Comparison of ENCODE assay signal across 29 cellular contexts in the genomic region with DNA sequence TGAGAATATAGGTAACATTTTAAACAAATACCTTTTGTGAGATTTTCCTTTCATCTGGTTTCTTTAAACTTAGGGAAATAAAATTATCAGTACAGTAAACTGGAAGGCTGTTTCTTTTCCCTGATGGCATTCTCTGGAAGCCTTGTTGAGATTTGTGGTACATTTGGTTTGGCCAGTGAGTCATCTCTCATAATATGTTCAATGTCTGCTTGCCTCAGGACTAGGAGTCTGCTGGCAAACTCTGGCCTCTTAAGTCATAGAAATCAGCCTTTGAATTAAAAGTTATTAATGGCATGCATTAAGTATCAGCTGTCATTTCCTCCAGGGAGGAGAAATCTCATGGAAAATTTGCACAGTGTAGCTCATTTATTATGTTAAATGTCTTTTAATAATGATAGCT.
DNase-seq lines count a peak whose midpoint lies in the region; ATAC-seq and TF ChIP-seq lines count a peak whose summit lies in the region.
"Had no signal": no experiment of that assay in that cellular context is flagged by ENCODE, and none has a peak within 500 bp of the region (broad histone marks: within the 10 kb centered on the region; RNA-seq: fewer than 3 reads in every experiment).

No MANE protein-coding gene starts in this region.

- no peak overlapping the region for H3K27ac Mint-ChIP-seq in neural progenitor cell
- H3K27ac Mint-ChIP-seq: activated CD8-positive, alpha-beta memory T cell treated with anti-CD3 and anti-CD28 coated beads, Interleukin-2, amount 10 ng/mL, durations not matched to agents 7 days and 5 days; activated naive CD8-positive, alpha-beta T cell treated with anti-CD3 and anti-CD28 coated beads, Interleukin-2, amount 50 U/mL, for 24 hours; naive thymus-derived CD4-positive, alpha-beta T cell; stimulated activated memory B cell treated with anti-CD40 and anti-IgM and Interleukin-4, amounts not matched to agents 10 μg/mL and 1 μg/mL and 100 μg/mL, for 72 hours; T-helper 17 cell had no signal

- H2AFZ ChIP-seq in neural progenitor cell (replicated peaks) = no peak overlapping the region

- POLR2A ChIA-PET in RWPE1 (lab: Yijun Ruan, JAX; ENCODE audit: low non-redundant PET) = no interaction called here

- H3K4me3 ChIP-seq in BLaER1 treated with 17β-estradiol and CSF1 and Interleukin-3, amounts not matched to agents 10 nM and 100 nM = peak overlapping the region in 2 of 10 experiments; percentile 19 to 42; a peak in 2 of 20 replicates
- no peak overlapping the region for H3K4me3 ChIP-seq in SJCRH30
- H3K4me3 ChIP-seq in epithelial cell of esophagus (ENCODE audit: low read length) = no peak overlapping the region
- H3K4me3 ChIP-seq in neural progenitor cell = no peak overlapping the region
- H3K4me3 ChIP-seq: psoas muscle, transverse colon had no signal

- no peaks in the 10 kb centered on the region for H3K9me3 Mint-ChIP-seq in neural progenitor cell
- H3K9me3 Mint-ChIP-seq: activated naive CD8-positive, alpha-beta T cell treated with anti-CD3 and anti-CD28 coated beads, Interleukin-2, amount 50 U/mL, for 24 hours; activated T-cell treated with anti-CD3 and anti-CD28 coated beads, Interleukin-2, amount 50 U/mL, for 4 hours had no signal

- no peaks in the 10 kb centered on the region for H3K27me3 ChIP-seq in BLaER1 treated with 17β-estradiol and CSF1 and Interleukin-3, amounts not matched to agents 10 nM and 100 nM
- no peaks in the 10 kb centered on the region for H3K27me3 ChIP-seq in SJCRH30
- H3K27me3 ChIP-seq in neural progenitor cell = no peaks in the 10 kb centered on the region
- H3K27me3 ChIP-seq: BE2C, brain microvascular endothelial cell, transverse colon had no signal

- H3K4me3 Mint-ChIP-seq in neural progenitor cell = no peak overlapping the region
- H3K4me3 Mint-ChIP-seq: activated CD8-positive, alpha-beta memory T cell treated with anti-CD3 and anti-CD28 coated beads, Interleukin-2, amount 10 ng/mL, durations not matched to agents 7 days and 5 days; activated naive CD8-positive, alpha-beta T cell treated with anti-CD3 and anti-CD28 coated beads, Interleukin-2, amount 50 U/mL, for 24 hours; activated T-cell treated with anti-CD3 and anti-CD28 coated beads, Interleukin-2, amount 50 U/mL, for 4 hours; naive thymus-derived CD4-positive, alpha-beta T cell; stimulated activated memory B cell treated with anti-CD40 and anti-IgM and Interleukin-4, amounts not matched to agents 10 μg/mL and 1 μg/mL and 100 μg/mL, for 72 hours; T-helper 17 cell had no signal

- H3K36me3 Mint-ChIP-seq in neural progenitor cell = no peaks in the 10 kb centered on the region
- H3K36me3 Mint-ChIP-seq: activated CD8-positive, alpha-beta memory T cell treated with anti-CD3 and anti-CD28 coated beads, Interleukin-2, amount 10 ng/mL, durations not matched to agents 7 days and 5 days; naive thymus-derived CD4-positive, alpha-beta T cell; stimulated activated memory B cell treated with anti-CD40 and anti-IgM and Interleukin-4, amounts not matched to agents 10 μg/mL and 1 μg/mL and 100 μg/mL, for 72 hours had no signal

- H3K4me1 Mint-ChIP-seq in neural progenitor cell = no peaks in the 10 kb centered on the region
- H3K4me1 Mint-ChIP-seq: activated CD8-positive, alpha-beta memory T cell treated with anti-CD3 and anti-CD28 coated beads, Interleukin-2, amount 10 ng/mL, durations not matched to agents 7 days and 5 days; activated naive CD8-positive, alpha-beta T cell treated with anti-CD3 and anti-CD28 coated beads, Interleukin-2, amount 50 U/mL, for 24 hours; naive thymus-derived CD4-positive, alpha-beta T cell; stimulated activated memory B cell treated with anti-CD40 and anti-IgM and Interleukin-4, amounts not matched to agents 10 μg/mL and 1 μg/mL and 100 μg/mL, for 72 hours; T-helper 17 cell had no signal

- H3K4me1 ChIP-seq in BLaER1 treated with 17β-estradiol and CSF1 and Interleukin-3, amounts not matched to agents 10 nM and 100 nM = peaks cover 5 to 19% (median 12%) of the 10 kb centered on the region in 10 experiments; a peak in 15 of 20 replicates
- H3K4me1 ChIP-seq in SJCRH30 (peaks cover 4% of the 10 kb centered on the region; the same call in 1 of the 2 replicates), neural progenitor cell (no peaks in the 10 kb centered on the region)
- H3K4me1 ChIP-seq: BE2C, psoas muscle, transverse colon had no signal

- TF ChIP-seq CTCF in epithelial cell of esophagus (IDR thresholded peaks at IDR 0.05; ENCODE audit: insufficient read depth, low read depth, low read length, missing control alignments) (no peak), neural progenitor cell (IDR thresholded peaks at IDR 0.05) (no peak), RWPE1 (conservative IDR thresholded peaks at IDR 0.05; ENCODE audit: low read depth) (no peak)

- peaks cover 0 to 31% (median 14%) of the 10 kb centered on the region in 11 experiments; a peak in 9 of 22 replicates for H3K9me3 ChIP-seq in BLaER1 treated with 17β-estradiol and CSF1 and Interleukin-3, amounts not matched to agents 10 nM and 100 nM (replicated peaks in 1 of 11)
- no peaks in the 10 kb centered on the region for H3K9me3 ChIP-seq in SJCRH30 (replicated peaks)
- H3K9me3 ChIP-seq in neural progenitor cell (ENCODE audit: low read depth) = no peaks in the 10 kb centered on the region
- H3K9me3 ChIP-seq: BE2C, psoas muscle, transverse colon had no signal

- peak overlapping the region in 8 of 11 experiments; percentile 23 to 70 (median 52); a peak in 15 of 22 replicates for H3K27ac ChIP-seq in BLaER1 treated with 17β-estradiol and CSF1 and Interleukin-3, amounts not matched to agents 10 nM and 100 nM
- no peak overlapping the region for H3K27ac ChIP-seq in SJCRH30
- H3K27ac ChIP-seq in neural progenitor cell = no peak overlapping the region
- no peak overlapping the region for H3K27ac ChIP-seq in RWPE1
- H3K27ac ChIP-seq: brain microvascular endothelial cell, psoas muscle, transverse colon had no signal

- DNase-seq in SJCRH30 (peak; percentile 47 to 71), epithelial cell of esophagus (ENCODE audit: low read depth) (peak; percentile 14), myocyte (ENCODE audit: low read depth) (peak; percentile 5), activated gamma-delta T cell treated with Interleukin-2 at 50 U/mL for 16 hours (no peak), neural progenitor cell (ENCODE audit: low spot score) (no peak), RWPE1 (ENCODE audit: low spot score) (no peak)
- DNase-seq: activated CD4-positive, alpha-beta T cell treated with anti-CD3 and anti-CD28 coated beads, Interleukin-2, amount 50 U/mL, for 4 hours; activated CD8-positive, alpha-beta memory T cell treated with anti-CD3 and anti-CD28 coated beads, Interleukin-2, amount 10 ng/mL, durations not matched to agents 7 days and 5 days; activated naive CD8-positive, alpha-beta T cell treated with anti-CD3 and anti-CD28 coated beads, Interleukin-2, amount 50 U/mL, for 24 hours; activated T-cell treated with anti-CD3 and anti-CD28 coated beads, Interleukin-2, amount 50 U/mL, for 4 hours; BE2C; brain microvascular endothelial cell; DMS153; glutamatergic neuron; HCEC 1CT; IMR-90; left ventricle myocardium superior; naive thymus-derived CD4-positive, alpha-beta T cell; NCI-H1694; NCI-H510A; nucleus accumbens; psoas muscle; RPMI8226; T-helper 17 cell; transverse colon had no signal

- H3K9ac ChIP-seq in BLaER1 treated with 17β-estradiol and CSF1 and Interleukin-3, amounts not matched to agents 10 nM and 100 nM = peak overlapping the region in 3 of 11 experiments; percentile 0 to 47 (median 2); a peak in 4 of 22 replicates
- no peak overlapping the region for H3K9ac ChIP-seq in neural progenitor cell

- no peaks in the 10 kb centered on the region for H3K36me3 ChIP-seq in BLaER1 treated with 17β-estradiol and CSF1 and Interleukin-3, amounts not matched to agents 10 nM and 100 nM
- H3K36me3 ChIP-seq in SJCRH30 (no peaks in the 10 kb centered on the region), neural progenitor cell (no peaks in the 10 kb centered on the region)
- H3K36me3 ChIP-seq: BE2C, brain microvascular endothelial cell, transverse colon had no signal

- no peak for ATAC-seq in HG03196 (IDR thresholded peaks at IDR 0.05; ENCODE audit: unreplicated experiment)
- ATAC-seq: activated CD4-positive, CD25-positive, alpha-beta regulatory T cell treated with anti-CD3 and anti-CD28 coated beads, Interleukin-2, amount 50 U/mL, for 24 hours; activated CD8-positive, alpha-beta memory T cell treated with anti-CD3 and anti-CD28 coated beads, Interleukin-2, amount 10 ng/mL, durations not matched to agents 7 days and 5 days; activated naive CD8-positive, alpha-beta T cell treated with anti-CD3 and anti-CD28 coated beads, Interleukin-2, amount 50 U/mL, for 24 hours; activated T-cell treated with anti-CD3 and anti-CD28 coated beads, Interleukin-2, amount 50 U/mL, for 4 hours; left ventricle myocardium superior; naive thymus-derived CD4-positive, alpha-beta T cell; psoas muscle; stimulated activated memory B cell treated with anti-CD40 and anti-IgM and Interleukin-4, amounts not matched to agents 10 μg/mL and 1 μg/mL and 100 μg/mL, for 72 hours; T-helper 17 cell had no signal

- H3K79me2 ChIP-seq in neural progenitor cell (ENCODE audit: low read depth) = no peaks in the 10 kb centered on the region

- CTCF ChIA-PET in RWPE1 (lab: Yijun Ruan, JAX) = interaction anchor here (0.6 kb wide), 1 partner anchor 61 kb away, joined by 3 read pairs; no protein-coding TSS in a partner anchor

- H3F3A ChIP-seq in neural progenitor cell (ENCODE audit: low read depth) = no peaks in the 10 kb centered on the region

- peak overlapping the region; percentile 2 to 75 (median 53); a peak in 19 of 22 replicates for H3K4me2 ChIP-seq in BLaER1 treated with 17β-estradiol and CSF1 and Interleukin-3, amounts not matched to agents 10 nM and 100 nM
- H3K4me2 ChIP-seq in neural progenitor cell = no peak overlapping the region

- H4K20me1 ChIP-seq in BLaER1 treated with 17β-estradiol and CSF1 and Interleukin-3, amounts not matched to agents 10 nM and 100 nM = no peaks in the 10 kb centered on the region
- no peaks in the 10 kb centered on the region for H4K20me1 ChIP-seq in neural progenitor cell (ENCODE audit: low read depth)

- peaks cover 2% of the 10 kb centered on the region for H3K27me3 Mint-ChIP-seq in neural progenitor cell (ENCODE audit: insufficient read depth, low read depth)
- H3K27me3 Mint-ChIP-seq: activated CD8-positive, alpha-beta memory T cell treated with anti-CD3 and anti-CD28 coated beads, Interleukin-2, amount 10 ng/mL, durations not matched to agents 7 days and 5 days; T-helper 17 cell had no signal

Comparison
In these comparisons a context has a peak if more than half of its experiments do, and no peak if none do; other contexts are left out.
1. H3K27ac ChIP-seq: peak in BLaER1 treated with 17β-estradiol and CSF1 and Interleukin-3, amounts not matched to agents 10 nM and 100 nM (8 of 11); none in SJCRH30 (single experiment), neural progenitor cell (single experiment) and RWPE1 (single experiment).
2. DNase-seq: peak in SJCRH30 (2 of 2), epithelial cell of esophagus (single experiment) and myocyte (single experiment); none in activated gamma-delta T cell treated with Interleukin-2 at 50 U/mL for 16 hours (single experiment), neural progenitor cell (single experiment) and RWPE1 (single experiment).